28 cellular contexts compared by ENCODE assay signal in the genomic region with DNA sequence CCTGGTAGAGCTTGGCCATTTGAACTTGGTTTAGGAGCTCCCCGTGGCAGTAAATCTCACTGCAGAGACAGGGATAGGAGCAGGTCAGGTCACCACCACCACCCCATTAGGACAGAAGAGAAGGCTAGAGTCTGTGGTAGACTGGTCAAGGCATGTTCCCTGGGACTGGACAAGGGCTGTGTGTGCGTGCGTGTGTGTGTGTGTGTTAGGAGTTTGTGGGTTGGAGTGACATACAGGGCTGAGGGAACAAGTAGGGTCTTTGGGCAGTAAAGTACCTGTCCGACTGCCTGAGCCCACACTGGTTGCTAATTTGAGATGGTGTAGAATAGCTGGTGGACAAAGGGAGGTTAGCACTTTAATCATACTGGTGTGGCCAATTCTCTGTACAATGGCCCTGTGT. TPM values are rescaled to one million over a fixed set of nuclear protein-coding genes. Genes with fewer than 3 reads are reported as not detected.
DNase-seq lines count a peak whose midpoint lies in the region; ATAC-seq, FAIRE-seq and TF ChIP-seq lines count a peak whose summit lies in the region.
"Had no signal": no experiment of that assay in that cellular context is flagged by ENCODE, and none has a peak within 500 bp of the region (broad histone marks: within the 10 kb centered on the region; RNA-seq: fewer than 3 reads in every experiment).

No MANE protein-coding gene starts in this region.

- no peak overlapping the region for H3K4me3 Mint-ChIP-seq in progenitor cell of endocrine pancreas (ENCODE audit: low read depth)
- no peak overlapping the region for H3K4me3 Mint-ChIP-seq in activated T-helper 17 cell treated with anti-CD3 and anti-CD28 coated beads, Interleukin-2, amount 50 U/mL, for 72 hours
- H3K4me3 Mint-ChIP-seq: CD4-positive, alpha-beta T cell had no signal

- peak; percentile 13 for FAIRE-seq in bronchial epithelial cell (lab: Jason Lieb, UNC)
- FAIRE-seq: A549, D721Med had no signal

- WGBS in IMR-90 (ENCODE audit: extremely low coverage in 2 of 2, insufficient read length in 1 of 2), 2 experiments = 83% methylated on average over 2 of the region's 4 CpGs; no CpG with 5 or more reads in 1 of the 2 experiments

- H2BK15ac ChIP-seq in IMR-90 (ENCODE audit: low read depth, low read length) = no peak overlapping the region

- H3K23ac ChIP-seq in IMR-90 (ENCODE audit: low read depth, low read length) = no peak overlapping the region

- TF ChIP-seq CTCF in IMR-90 (conservative IDR thresholded peaks at IDR 0.05; ENCODE audit: low read depth, low read length) = no peak
- TF ChIP-seq CTCF in bronchial epithelial cell (IDR thresholded peaks at IDR 0.05; ENCODE audit: insufficient read depth, low read length, severe bottlenecking) = no peak
- no peak for TF ChIP-seq CTCF in progenitor cell of endocrine pancreas (IDR thresholded peaks at IDR 0.05; ENCODE audit: unreplicated experiment)
- TF ChIP-seq CTCF in WERI-Rb-1 (IDR thresholded peaks at IDR 0.05; ENCODE audit: low read depth, low read length) = no peak

- no peaks in the 10 kb centered on the region; a peak in 1 of 4 replicates for H3K79me1 ChIP-seq in IMR-90 (ENCODE audit: low read depth in 1 of 2, low read length in 2 of 2)

- H4K20me1 ChIP-seq in IMR-90 (ENCODE audit: insufficient read depth, low read length) = peaks cover 25% of the 10 kb centered on the region

- DNase-seq in IMR-90 (no peak), bronchial epithelial cell (ENCODE audit: low read depth) (no peak), mesenteric fat pad (ENCODE audit: low spot score) (peak; percentile 35), progenitor cell of endocrine pancreas (ENCODE audit: low spot score, unreplicated experiment) (no peak), NCI-H2171 treated with DMSO at 0.1 percent for 48 hours (lab: John Stamatoyannopoulos, UW) (no peak), WERI-Rb-1 (no peak)
- no peak for DNase-seq in stimulated activated naive CD8-positive, alpha-beta T cell treated with anti-CD3 and anti-CD28 coated beads, Interleukin-15, Interleukin-2, amounts not matched to agents 100 U/mL and 50 U/mL, for 24 hours
- DNase-seq: AML-193; CD4-positive, alpha-beta T cell; GOT3; KG1; MG63; NCI-H1105 treated with DMSO at 0.1 percent for 48 hours; NCI-H2029; NCI-H446 treated with DMSO at 0.1 percent for 48 hours; NCI-H526; NCI-H82; NK-92 treated with Interleukin-12 subunit alpha and Interleukin-12 subunit beta, amount 100 ng/mL, for 24 hours; RPMI8226; SHP77 had no signal

- no peak overlapping the region for H3K14ac ChIP-seq in IMR-90 (replicated peaks; ENCODE audit: low read depth, low read length)

- no peak overlapping the region for H3K9ac ChIP-seq in IMR-90 (ENCODE audit: low read depth, low read length)
- H3K9ac ChIP-seq: BLaER1 treated with 17β-estradiol and CSF1 and Interleukin-3, amounts not matched to agents 10 nM and 100 nM had no signal

- peaks cover 2% of the 10 kb centered on the region for H3K4me1 Mint-ChIP-seq in progenitor cell of endocrine pancreas (ENCODE audit: low read depth)
- H3K4me1 Mint-ChIP-seq in activated T-helper 17 cell treated with anti-CD3 and anti-CD28 coated beads, Interleukin-2, amount 50 U/mL, for 72 hours = no peaks in the 10 kb centered on the region

- CTCF ChIA-PET in IMR-90 (lab: Yijun Ruan, JAX) = interaction anchor here (1.3 kb wide), 1 partner anchor 27 kb away, joined by 3 read pairs; no protein-coding TSS in a partner anchor

- dilution Hi-C loops in IMR-90 (cut with HindIII; ENCODE audit: low sequenced_read_pairs, unreplicated experiment) = no loop called here

- POLR2A ChIA-PET in IMR-90 (lab: Charles Lee; ENCODE audit: unreplicated experiment) = no interaction called here

- no peaks in the 10 kb centered on the region for H3K4me1 ChIP-seq in IMR-90 (ENCODE audit: control insufficient read depth, insufficient read depth, low read length)

- peaks cover 9% of the 10 kb centered on the region; the same call in 1 of the 2 replicates for H3K9me1 ChIP-seq in IMR-90 (ENCODE audit: insufficient read depth, low read length)

- H3K27ac Mint-ChIP-seq in progenitor cell of endocrine pancreas = peak overlapping the region; percentile 16
- H3K27ac Mint-ChIP-seq in activated T-helper 17 cell treated with anti-CD3 and anti-CD28 coated beads, Interleukin-2, amount 50 U/mL, for 72 hours = no peak overlapping the region
- H3K27ac Mint-ChIP-seq: CD4-positive, alpha-beta T cell had no signal

- no peaks in the 10 kb centered on the region for H3K36me3 Mint-ChIP-seq in progenitor cell of endocrine pancreas (ENCODE audit: insufficient read depth)
- no peaks in the 10 kb centered on the region for H3K36me3 Mint-ChIP-seq in activated T-helper 17 cell treated with anti-CD3 and anti-CD28 coated beads, Interleukin-2, amount 50 U/mL, for 72 hours (ENCODE audit: low read depth)

- H3K27ac ChIP-seq in IMR-90 (ENCODE audit: insufficient read depth, low read length) (no peak overlapping the region), WERI-Rb-1 (no peak overlapping the region)
- H3K27ac ChIP-seq: A549; BLaER1 treated with 17β-estradiol and CSF1 and Interleukin-3, amounts not matched to agents 10 nM and 100 nM had no signal

- intact Hi-C loops in IMR-90 (cut with micrococcal nuclease) = no loop called here

- H2BK20ac ChIP-seq in IMR-90 (ENCODE audit: low read depth, low read length) = no peak overlapping the region

- H2AK9ac ChIP-seq in IMR-90 (replicated peaks; ENCODE audit: low read depth, low read length, poor library complexity) = no peak overlapping the region

- no peak overlapping the region for H4K5ac ChIP-seq in IMR-90 (ENCODE audit: low read depth, low read length)

- H3K9me3 Mint-ChIP-seq in progenitor cell of endocrine pancreas (ENCODE audit: low read depth) = no peaks in the 10 kb centered on the region
- H3K9me3 Mint-ChIP-seq in activated T-helper 17 cell treated with anti-CD3 and anti-CD28 coated beads, Interleukin-2, amount 50 U/mL, for 72 hours = no peaks in the 10 kb centered on the region
- H3K9me3 Mint-ChIP-seq: CD4-positive, alpha-beta T cell had no signal

- no peak overlapping the region for H3K4me3 ChIP-seq in IMR-90 (ENCODE audit: insufficient read depth, low read depth, low read length)
- no peak overlapping the region for H3K4me3 ChIP-seq in bronchial epithelial cell (ENCODE audit: low read depth, low read length)
- H3K4me3 ChIP-seq in WERI-Rb-1 (ENCODE audit: low read depth, low read length) = no peak overlapping the region
- H3K4me3 ChIP-seq: A549; BLaER1 treated with 17β-estradiol and CSF1 and Interleukin-3, amounts not matched to agents 10 nM and 100 nM; MG63 had no signal

- no peak overlapping the region for H3K18ac ChIP-seq in IMR-90 (ENCODE audit: low read depth, low read length)

- H3K56ac ChIP-seq in IMR-90 (ENCODE audit: extremely low read depth, insufficient read depth, low read length) = no peak overlapping the region

- H4K91ac ChIP-seq in IMR-90 (ENCODE audit: insufficient read depth, low read depth, low read length) = no peak overlapping the region

- no peak overlapping the region for H3K4ac ChIP-seq in IMR-90 (ENCODE audit: low read depth, low read length)

- no peak overlapping the region for H2AK5ac ChIP-seq in IMR-90 (ENCODE audit: low read depth, low read length)

- in situ Hi-C loops in IMR-90 (cut with MboI; ENCODE audit: low sequenced_read_pairs) = no loop called here

- no peak overlapping the region for H2AFZ ChIP-seq in IMR-90 (replicated peaks; ENCODE audit: low read length, poor library complexity)

- no peak overlapping the region for H3K4me2 ChIP-seq in IMR-90 (ENCODE audit: low read depth, low read length)
- H3K4me2 ChIP-seq: A549; BLaER1 treated with 17β-estradiol and CSF1 and Interleukin-3, amounts not matched to agents 10 nM and 100 nM had no signal

- 0 out of 2 replicates have a peak, but pooled peaks have one; percentile 10 for TF ChIP-seq POLR2A in IMR-90 (IDR thresholded peaks at IDR 0.05; ENCODE audit: low read depth, low read length)

- H2BK5ac ChIP-seq in IMR-90 (ENCODE audit: low read depth, low read length, poor library complexity, severe bottlenecking) = no peak overlapping the region

- H3K27me3 ChIP-seq in IMR-90 (ENCODE audit: control insufficient read depth, insufficient read depth, low read length) (no peaks in the 10 kb centered on the region), bronchial epithelial cell (ENCODE audit: control insufficient read depth, insufficient read depth, low read length) (no peaks in the 10 kb centered on the region), WERI-Rb-1 (ENCODE audit: insufficient read depth, low read depth, severe bottlenecking) (no peaks in the 10 kb centered on the region)
- H3K27me3 ChIP-seq: BLaER1 treated with 17β-estradiol and CSF1 and Interleukin-3, amounts not matched to agents 10 nM and 100 nM; MG63 had no signal

- no TSS peak for BruUV-seq in IMR-90 (replicated peaks; lab: Mats Ljungman, UMichigan)

- no peak for ATAC-seq in IMR-90 (ENCODE audit: low read depth)
- ATAC-seq in activated T-helper 17 cell treated with anti-CD3 and anti-CD28 coated beads, Interleukin-2, amount 50 U/mL, for 72 hours (replicated peaks) = no peak
- ATAC-seq in stimulated activated naive CD8-positive, alpha-beta T cell treated with anti-CD3 and anti-CD28 coated beads, Interleukin-15, Interleukin-2, amounts not matched to agents 100 U/mL and 50 U/mL, for 24 hours = no peak
- ATAC-seq: A549, HCT116 had no signal

- H3K9me3 ChIP-seq in IMR-90 (ENCODE audit: control insufficient read depth, insufficient read depth, low read length) (no peaks in the 10 kb centered on the region), WERI-Rb-1 (ENCODE audit: severe bottlenecking) (no peaks in the 10 kb centered on the region)
- H3K9me3 ChIP-seq: A549; BLaER1 treated with 17β-estradiol and CSF1 and Interleukin-3, amounts not matched to agents 10 nM and 100 nM; MG63 had no signal

- H4K8ac ChIP-seq in IMR-90 (ENCODE audit: low read depth in 2 of 2, low read length in 2 of 2) = no peak overlapping the region

- TF ChIP-seq RAD21 in IMR-90 (IDR thresholded peaks at IDR 0.05; ENCODE audit: low read length) = no peak

- H3K36me3 ChIP-seq in IMR-90 (ENCODE audit: control insufficient read depth, insufficient read depth, low read length) (peaks cover under 1% of the 10 kb centered on the region; the same call in 1 of the 2 replicates), bronchial epithelial cell (ENCODE audit: control insufficient read depth, insufficient read depth, low read length) (no peaks in the 10 kb centered on the region), WERI-Rb-1 (no peaks in the 10 kb centered on the region)
- H3K36me3 ChIP-seq: BLaER1 treated with 17β-estradiol and CSF1 and Interleukin-3, amounts not matched to agents 10 nM and 100 nM; MG63 had no signal

- H2BK120ac ChIP-seq in IMR-90 (ENCODE audit: low read depth, low read length) = no peak overlapping the region

- peaks cover 5% of the 10 kb centered on the region for H3K27me3 Mint-ChIP-seq in progenitor cell of endocrine pancreas
- no peaks in the 10 kb centered on the region for H3K27me3 Mint-ChIP-seq in activated T-helper 17 cell treated with anti-CD3 and anti-CD28 coated beads, Interleukin-2, amount 50 U/mL, for 72 hours
- H3K27me3 Mint-ChIP-seq: CD4-positive, alpha-beta T cell had no signal

RNA-seq across cellular contexts. Expression of a gene that starts 16.1 kb away (rescaled TPM):
- total RNA-seq in IMR-90 (2012; rRNA removed) (not detected in 2 replicates), bronchial epithelial cell (not detected in 2 replicates), mesenteric fat pad (not detected), progenitor cell of endocrine pancreas (not detected in 2 replicates)
- not detected in 2 replicates for polyA plus RNA-seq in IMR-90 (2012; rRNA removed)
- polyA plus RNA-seq in IMR-90 (2012; cell fraction: cytosol; rRNA removed) = not detected in 2 replicates
- polyA plus RNA-seq in IMR-90 (2012; cell fraction: nucleus; rRNA removed; ENCODE audit: low replicate concordance) = not detected in 2 replicates
- total RNA-seq in activated T-helper 17 cell treated with anti-CD3 and anti-CD28 coated beads, Interleukin-2, amount 50 U/mL, for 72 hours = not detected
- total RNA-seq: CD4-positive, alpha-beta T cell; Daoy; G401; HT1080 had no signal

RNA-seq across cellular contexts. Expression of a gene that starts 56.0 kb away (rescaled TPM):
- total RNA-seq in IMR-90 (2012; rRNA removed) = 40.0 and 41.7 TPM in 2 replicates
- polyA plus RNA-seq in IMR-90 (2012; rRNA removed) = 90.4 and 96.4 TPM in 2 replicates
- 60.4 and 83.0 TPM in 2 replicates for polyA plus RNA-seq in IMR-90 (2012; cell fraction: cytosol; rRNA removed)
- 350 and 414 TPM in 2 replicates for polyA plus RNA-seq in IMR-90 (2012; cell fraction: nucleus; rRNA removed; ENCODE audit: low replicate concordance)
- 13.3 and 22.6 TPM in 2 replicates for total RNA-seq in bronchial epithelial cell
- total RNA-seq in mesenteric fat pad = 562 TPM
- total RNA-seq in progenitor cell of endocrine pancreas = 106 and 110 TPM in 2 replicates
- 1 to 10 TPM; 2.2 to 4.7 TPM for total RNA-seq in activated T-helper 17 cell treated with anti-CD3 and anti-CD28 coated beads, Interleukin-2, amount 50 U/mL, for 72 hours
